18 cellular contexts compared by ENCODE assay signal in genomic region chr3:182180646-182181385, GRCh38.
DNase-seq lines count a peak whose midpoint lies in the region; ATAC-seq and TF ChIP-seq lines count a peak whose summit lies in the region.
"Had no signal": no experiment of that assay in that cellular context is flagged by ENCODE, and none has a peak within 500 bp of the region (broad histone marks: within the 10 kb centered on the region; RNA-seq: fewer than 3 reads in every experiment).

No MANE protein-coding gene starts in this region.

- intact Hi-C loops in Caco-2 (cut with micrococcal nuclease; ENCODE audit: unreplicated experiment), result loop anchor here (1.0 to 10.0 kb wide), 9 partner anchors 16 to 470 kb away; partner anchors contain the start of gene SOX2

- H3K36me3 ChIP-seq in Caco-2 (ENCODE audit: control insufficient read depth, insufficient read depth, low read length), result no peaks in the 10 kb centered on the region
- H3K36me3 ChIP-seq: SJSA1 had no signal

- H3K4me1 Mint-ChIP-seq in Caco-2 (ENCODE audit: low read depth, unreplicated experiment), result peaks cover 58% of the 10 kb centered on the region
- H3K4me1 Mint-ChIP-seq: activated CD4-positive, alpha-beta T cell treated with anti-CD3 and anti-CD28 coated beads for 36 hours had no signal

- ATAC-seq in HG02885 (IDR thresholded peaks at IDR 0.05; ENCODE audit: poor library complexity, unreplicated experiment), result no peak
- ATAC-seq: activated CD4-positive, alpha-beta T cell treated with anti-CD3 and anti-CD28 coated beads for 36 hours had no signal

- peaks cover 62% of the 10 kb centered on the region for H3K4me1 ChIP-seq in Caco-2
- H3K4me1 ChIP-seq: SJSA1 had no signal

- peaks cover 21% of the 10 kb centered on the region for H3K36me3 Mint-ChIP-seq in Caco-2 (ENCODE audit: insufficient read depth, unreplicated experiment)
- H3K36me3 Mint-ChIP-seq: brain had no signal

- H3K9me3 Mint-ChIP-seq in Caco-2 (ENCODE audit: unreplicated experiment), result no peaks in the 10 kb centered on the region
- H3K9me3 Mint-ChIP-seq: brain had no signal

- no peaks in the 10 kb centered on the region for H3K9me3 ChIP-seq in Caco-2
- H3K9me3 ChIP-seq: SJSA1 had no signal

- H3K27me3 Mint-ChIP-seq in Caco-2 (ENCODE audit: insufficient read depth, unreplicated experiment), result no peaks in the 10 kb centered on the region
- H3K27me3 Mint-ChIP-seq: activated CD4-positive, alpha-beta T cell treated with anti-CD3 and anti-CD28 coated beads for 36 hours; CD4-positive, alpha-beta T cell had no signal

- no peaks in the 10 kb centered on the region for H3K27me3 ChIP-seq in Caco-2 (replicated peaks; ENCODE audit: control insufficient read depth, insufficient read depth, low read length)
- H3K27me3 ChIP-seq: SJSA1 had no signal

- CTCF ChIA-PET in Caco-2 (lab: Charles Lee), result interaction anchor here (1.0 to 1.6 kb wide), 3 partner anchors 32 to 330 kb away, joined by 3 to 6 read pairs (median 4); no protein-coding TSS in a partner anchor

- POLR2A ChIA-PET in Caco-2 (lab: Charles Lee), result interaction anchor here (2.2 kb wide), 1 partner anchor 32 kb away, joined by 7 read pairs; no protein-coding TSS in a partner anchor

- no peak for TF ChIP-seq CTCF in Caco-2 (IDR thresholded peaks at IDR 0.05; ENCODE audit: insufficient read depth in 1 of 2, low read depth in 1 of 2, low read length in 1 of 2, severe bottlenecking in 1 of 2, unreplicated experiment in 1 of 2)

- peak overlapping the region; percentile 69 for H3K4me3 Mint-ChIP-seq in Caco-2 (ENCODE audit: unreplicated experiment)
- H3K4me3 Mint-ChIP-seq: activated CD4-positive, alpha-beta T cell treated with anti-CD3 and anti-CD28 coated beads for 36 hours; brain; CD4-positive, alpha-beta T cell; T-helper 1 cell treated with Interleukin-12 subunit alpha and Interleukin-12 subunit beta and Interleukin-4 antibody, amounts not matched to agents 30 μg/mL and 1 μg/mL, for 36 hours had no signal

- H3K4me3 ChIP-seq in Caco-2 (ENCODE audit: low read depth, low read length), result no peak overlapping the region
- H3K4me3 ChIP-seq: SJSA1 had no signal

- DNase-seq in Caco-2 (peak; percentile 79 to 84), HT-29 (ENCODE audit: low spot score) (peak; percentile 19), NCI-H526 (lab: John Stamatoyannopoulos, UW) (peak; percentile 4 to 46), iPS-NIHi7 (ENCODE audit: extremely low spot score) (peak; percentile 34), NCI-H187 treated with DMSO at 0.1 percent for 48 hours (lab: John Stamatoyannopoulos, UW) (no peak), T1000 (lab: John Stamatoyannopoulos, UW) (no peak)
- DNase-seq: activated CD4-positive, alpha-beta T cell treated with anti-CD3 and anti-CD28 coated beads for 36 hours; activated gamma-delta T cell treated with Interleukin-2 at 50 U/mL for 16 hours; CD4-positive, alpha-beta T cell; head of caudate nucleus; mesenchymal stem cell; NCI-H1092 treated with DMSO at 0.1 percent for 48 hours; NCI-H345; nucleus accumbens had no signal

- peak overlapping the region; percentile 94 for H3K27ac Mint-ChIP-seq in Caco-2 (ENCODE audit: unreplicated experiment)
- H3K27ac Mint-ChIP-seq: activated CD4-positive, alpha-beta T cell treated with anti-CD3 and anti-CD28 coated beads for 36 hours; CD4-positive, alpha-beta T cell; T-helper 1 cell treated with Interleukin-12 subunit alpha and Interleukin-12 subunit beta and Interleukin-4 antibody, amounts not matched to agents 30 μg/mL and 1 μg/mL, for 36 hours had no signal

- BruUV-seq in Caco-2 (replicated peaks; lab: Mats Ljungman, UMichigan), result no TSS peak

Comparison
In these comparisons a context has a peak if more than half of its experiments do, and no peak if none do; other contexts are left out.
1. DNase-seq: peak in Caco-2 (2 of 2), HT-29 (single experiment), NCI-H526 (2 of 2) and iPS-NIHi7 (single experiment); none in NCI-H187 treated with DMSO at 0.1 percent for 48 hours (single experiment) and T1000 (single experiment).